In genomic region chr11:88414981-88415391, GRCh38 we compare ENCODE assay signal across 9 cellular contexts.
A peak's percentile ranks its signal among the peaks of the same experiment; 100 is the strongest.
DNase-seq lines count a peak whose midpoint lies in the region; ATAC-seq, FAIRE-seq and TF ChIP-seq lines count a peak whose summit lies in the region.
"Had no signal": no experiment of that assay in that cellular context is flagged by ENCODE, and none has a peak within 500 bp of the region (broad histone marks: within the 10 kb centered on the region; RNA-seq: fewer than 3 reads in every experiment).

No MANE protein-coding gene starts in this region.

- H3K9me3 ChIP-seq in left ventricle myocardium inferior (replicated peaks), result peaks cover 13% of the 10 kb centered on the region
- H3K9me3 ChIP-seq in MM.1S (replicated peaks; ENCODE audit: insufficient read depth, low read length), result no peaks in the 10 kb centered on the region
- H3K9me3 ChIP-seq in GM12878 (replicated peaks; ENCODE audit: control insufficient read depth, insufficient read depth, low read length), result no peaks in the 10 kb centered on the region; the same call in 2 of the 3 replicates

- TF ChIP-seq CTCF in left ventricle myocardium inferior (IDR thresholded peaks at IDR 0.05; ENCODE audit: borderline replicate concordance), result no peak
- TF ChIP-seq CTCF in MM.1S (IDR thresholded peaks at IDR 0.05; ENCODE audit: low read length), result no peak
- no peak for TF ChIP-seq CTCF in GM12878 (IDR thresholded peaks at IDR 0.05 in 2 of 3, conservative IDR thresholded peaks at IDR 0.05 in 1 of 3; ENCODE audit: control insufficient read depth in 2 of 3, extremely low read depth in 1 of 3, insufficient read depth in 1 of 3, low read depth in 3 of 3, low read length in 3 of 3)

- H3K4me2 ChIP-seq in MM.1S (ENCODE audit: low read depth, low read length), result no peak overlapping the region
- peak overlapping the region; percentile 67 for H3K4me2 ChIP-seq in GM12878 (ENCODE audit: control insufficient read depth, insufficient read depth)

- TF ChIP-seq EP300 in GM12878 (IDR thresholded peaks at IDR 0.05; ENCODE audit: borderline replicate concordance in 1 of 2, control insufficient read depth in 1 of 2, low read depth in 2 of 2, low read length in 2 of 2), result no peak

- H3K27me3 ChIP-seq in left ventricle myocardium inferior (ENCODE audit: low read depth) (no peaks in the 10 kb centered on the region), MM.1S (replicated peaks; ENCODE audit: insufficient read depth, low read length) (no peaks in the 10 kb centered on the region), GM12878 (replicated peaks in 1 of 2; ENCODE audit: control insufficient read depth in 2 of 2, insufficient read depth in 2 of 2, low read length in 1 of 2) (no peaks in the 10 kb centered on the region)

- no peaks in the 10 kb centered on the region for H3F3A ChIP-seq in MM.1S (ENCODE audit: insufficient read depth, low read length)

- intact Hi-C loops in left ventricle myocardium inferior (cut with micrococcal nuclease) (no loop called here), Right ventricle myocardium inferior (cut with DNase I) (no loop called here), GM12878 (cut with micrococcal nuclease; ENCODE audit: unreplicated experiment) (no loop called here)

- ATAC-seq in Right ventricle myocardium inferior (no peak), GM12878 (no peak), HG02763 (IDR thresholded peaks at IDR 0.05; ENCODE audit: unreplicated experiment) (no peak), HG03108 (IDR thresholded peaks at IDR 0.05; ENCODE audit: unreplicated experiment) (no peak)
- ATAC-seq: HCT116 had no signal

- no peak for TF ChIP-seq RAD21 in GM12878 (IDR thresholded peaks at IDR 0.05; ENCODE audit: insufficient read depth, low read depth, low read length)

- CTCF ChIA-PET in GM12878 (lab: Yijun Ruan, JAX), result no interaction called here

- no peak for TF ChIP-seq POLR2A in GM12878 (IDR thresholded peaks at IDR 0.05; ENCODE audit: low read depth, low read length)

- H4K20me1 ChIP-seq in MM.1S (ENCODE audit: insufficient read depth, low read length) (no peaks in the 10 kb centered on the region), GM12878 (ENCODE audit: control insufficient read depth, insufficient read depth) (no peaks in the 10 kb centered on the region)

- H3K36me3 ChIP-seq in left ventricle myocardium inferior (no peaks in the 10 kb centered on the region), MM.1S (replicated peaks; ENCODE audit: insufficient read depth, low read length) (no peaks in the 10 kb centered on the region), GM12878 (ENCODE audit: control insufficient read depth in 2 of 2, insufficient read depth in 2 of 2, low read length in 1 of 2) (no peaks in the 10 kb centered on the region)

- 14% methylated on average over 3 of the region's 3 CpGs for WGBS in GM12878 (ENCODE audit: insufficient coverage, insufficient replicate concordance, low lambda C conversion rate, missing lambda C conversion rate)

- in situ Hi-C loops in GM12878 (cut with MboI), result no loop called here

- RAD21 ChIA-PET in GM12878 (lab: Charles Lee; ENCODE audit: unreplicated experiment), result no interaction called here

- H2AFZ ChIP-seq in MM.1S (ENCODE audit: low read length) (no peak overlapping the region), GM12878 (ENCODE audit: control insufficient read depth, low read depth, low read length) (no peak overlapping the region; the same call in 1 of the 2 replicates)

- SMC1A ChIA-PET in GM12878 (lab: Charles Lee; ENCODE audit: uncharacterized antibody, unreplicated experiment), result interaction anchor here (2.5 kb wide), 1 partner anchor 10 kb away, joined by 9 read pairs; no protein-coding TSS in a partner anchor

- H3K4me3 ChIP-seq in left ventricle myocardium inferior, result no peak overlapping the region
- no peak overlapping the region for H3K4me3 ChIP-seq in MM.1S (ENCODE audit: low read length)
- H3K4me3 ChIP-seq in GM12878, result no peak overlapping the region

- H3K79me2 ChIP-seq in MM.1S (ENCODE audit: low read length) (no peaks in the 10 kb centered on the region), GM12878 (ENCODE audit: control insufficient read depth, insufficient read depth, low read length) (no peaks in the 10 kb centered on the region)

- DNase-seq in left ventricle myocardium inferior, result no peak
- no peak for DNase-seq in Right ventricle myocardium inferior (ENCODE audit: missing footprints)
- DNase-seq in MM.1S, result peak; percentile 42
- no peak for DNase-seq in GM12878 (ENCODE audit: low read depth, low spot score)
- DNase-seq in NCI-H1694 (lab: John Stamatoyannopoulos, UW), result no peak
- DNase-seq in putamen (ENCODE audit: low spot score), result no peak

- BruUV-seq in GM12878 (replicated peaks; lab: Mats Ljungman, UMichigan), result no TSS peak

- H3K4me1 ChIP-seq in left ventricle myocardium inferior (peaks cover 10% of the 10 kb centered on the region), MM.1S (ENCODE audit: low read length) (peaks cover 14% of the 10 kb centered on the region), GM12878 (ENCODE audit: control insufficient read depth, insufficient read depth, low read length) (peaks cover 17% of the 10 kb centered on the region)

- no peaks in the 10 kb centered on the region for H3K9me2 ChIP-seq in MM.1S (replicated peaks; ENCODE audit: insufficient read depth, low read length)

- peak; percentile 75 for FAIRE-seq in GM12878 (lab: Jason Lieb, UNC)

- H3K27ac ChIP-seq in left ventricle myocardium inferior (replicated peaks) (peak overlapping the region; percentile 24), MM.1S (ENCODE audit: low read length) (no peak overlapping the region), GM12878 (ENCODE audit: control insufficient read depth, insufficient read depth) (peak overlapping the region; percentile 50)

- POLR2A ChIA-PET in GM12878 (lab: Charles Lee), result no interaction called here

- H3K9ac ChIP-seq in MM.1S (ENCODE audit: low read length), result no peak overlapping the region
- H3K9ac ChIP-seq in GM12878 (ENCODE audit: control insufficient read depth, insufficient read depth, low read length), result no peak overlapping the region

TF ChIP-seq in GM12878, 131 proteins besides CTCF, POLR2A, EP300 and RAD21 (continues in another document):
- TF ChIP-seq SMARCA5 (IDR thresholded peaks at IDR 0.05) (no peak), STAT3 (IDR thresholded peaks at IDR 0.05; ENCODE audit: low read depth, low read length) (no peak), PML (IDR thresholded peaks at IDR 0.05; ENCODE audit: low read length) (no peak), FOXM1 (IDR thresholded peaks at IDR 0.05; ENCODE audit: low read depth, low read length) (no peak), ZBTB11 (CRISPR knock-in tag; IDR thresholded peaks at IDR 0.05) (no peak), SIX5 (IDR thresholded peaks at IDR 0.05; ENCODE audit: low read depth, low read length, severe bottlenecking) (no peak), IKZF1 (conservative IDR thresholded peaks at IDR 0.05) (no peak), KLF5 (IDR thresholded peaks at IDR 0.05; ENCODE audit: partially characterized antibody) (no peak), BACH1 (IDR thresholded peaks at IDR 0.05; ENCODE audit: borderline replicate concordance) (no peak), POLR2AphosphoS2 (IDR thresholded peaks at IDR 0.05; ENCODE audit: low read depth, low read length) (no peak), NR2C2 (IDR thresholded peaks at IDR 0.05; ENCODE audit: borderline replicate concordance, control insufficient read depth, insufficient read length, low read depth) (no peak)
